7 cellular contexts compared by ENCODE assay signal in the genomic region with DNA sequence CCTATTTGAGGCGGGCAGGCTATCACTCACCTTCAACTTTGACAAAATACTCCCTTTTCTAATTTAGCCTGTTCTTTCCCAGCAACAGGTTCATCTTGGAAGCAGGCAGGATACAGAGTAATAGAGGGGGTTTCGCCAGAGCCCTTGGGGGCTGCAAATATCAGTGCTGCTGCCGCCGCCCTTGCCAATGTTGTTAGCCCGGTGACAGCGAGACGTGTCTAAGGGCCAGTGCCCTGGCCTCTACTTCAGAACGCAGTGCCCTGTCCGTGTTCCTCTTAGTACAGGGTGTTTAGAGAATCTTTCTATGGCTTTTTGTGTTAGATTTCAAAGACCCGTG. TPM values are rescaled to one million over a fixed set of nuclear protein-coding genes. Genes with fewer than 3 reads are reported as not detected.
DNase-seq lines count a peak whose midpoint lies in the region; ATAC-seq and TF ChIP-seq lines count a peak whose summit lies in the region.

No MANE protein-coding gene starts in this region.

- H4K20me1 ChIP-seq in H9 (ENCODE audit: control insufficient read depth, insufficient read depth, insufficient read length) (peaks cover 4% of the 10 kb centered on the region), SU-DHL-6 (ENCODE audit: low read depth, low read length) (no peaks in the 10 kb centered on the region; the same call in 1 of the 2 replicates)

- no peak overlapping the region for H2BK12ac ChIP-seq in H9 (ENCODE audit: insufficient read length, low read depth, low read length)

- H3K27ac Mint-ChIP-seq in H9, result peak overlapping the region; percentile 46 to 85 (median 81); a peak in 3 of 7 replicates

- H3K79me1 ChIP-seq in H9 (ENCODE audit: insufficient read depth, low read depth, low read length, poor library complexity, severe bottlenecking), result no peaks in the 10 kb centered on the region

- H4K91ac ChIP-seq in H9 (ENCODE audit: insufficient read length, low read depth, low read length), result no peak overlapping the region

- H3T11ph ChIP-seq in H9 (ENCODE audit: low read length), result no peak overlapping the region

- H4K5ac ChIP-seq in H9 (ENCODE audit: insufficient read length, low read depth, low read length), result no peak overlapping the region

- no peak overlapping the region for H2BK5ac ChIP-seq in H9 (ENCODE audit: insufficient read length, low read length)

- H3K27me3 ChIP-seq in H9 (ENCODE audit: insufficient read depth, low read length), result no peaks in the 10 kb centered on the region
- no peaks in the 10 kb centered on the region for H3K27me3 ChIP-seq in SU-DHL-6 (ENCODE audit: low read length)
- H3K27me3 ChIP-seq in effector memory CD4-positive, alpha-beta T cell (replicated peaks; ENCODE audit: control insufficient read depth, insufficient read depth, low read length, poor library complexity, severe bottlenecking), result no peaks in the 10 kb centered on the region
- H3K27me3 ChIP-seq in muscle layer of colon (ENCODE audit: control insufficient read depth in 1 of 2, insufficient read depth in 2 of 2, low read length in 2 of 2), result no peaks in the 10 kb centered on the region

- H3F3A ChIP-seq in SU-DHL-6 (ENCODE audit: insufficient read depth), result peaks cover 9% of the 10 kb centered on the region; the same call in 1 of the 2 replicates

- H3K79me2 ChIP-seq in H9 (ENCODE audit: insufficient read depth, low read length) (peaks cover 17% of the 10 kb centered on the region), SU-DHL-6 (ENCODE audit: insufficient read depth, low read length) (peaks cover 70% of the 10 kb centered on the region)

- H2BK20ac ChIP-seq in H9 (ENCODE audit: low read depth, low read length, poor library complexity, severe bottlenecking), result no peak overlapping the region

- no peaks in the 10 kb centered on the region for H3K27me3 Mint-ChIP-seq in H9 (ENCODE audit: low read depth)

- H3K56ac ChIP-seq in H9 (ENCODE audit: insufficient read length, low read depth, low read length), result no peak overlapping the region

- H3K4me2 ChIP-seq in H9 (ENCODE audit: insufficient read depth, insufficient read length, low read length), result peak overlapping the region; percentile 99
- H3K4me2 ChIP-seq in SU-DHL-6 (ENCODE audit: low read depth, low read length, poor library complexity, severe bottlenecking), result peak overlapping the region; percentile 88

- no peak for DNase-seq in H9
- DNase-seq in effector memory CD4-positive, alpha-beta T cell, result peak in 1 of 3 donors; percentile 12
- no peak for DNase-seq in HT-29 (ENCODE audit: low spot score)

- H3K9me3 ChIP-seq in H9 (ENCODE audit: control insufficient read depth, low read depth, low read length) (no peaks in the 10 kb centered on the region), SU-DHL-6 (ENCODE audit: insufficient read depth, low read length) (no peaks in the 10 kb centered on the region), muscle layer of colon (ENCODE audit: low read length) (no peaks in the 10 kb centered on the region)
- H3K9me3 ChIP-seq in effector memory CD4-positive, alpha-beta T cell (ENCODE audit: control insufficient read depth, low read length), result no peaks in the 10 kb centered on the region

- H4K8ac ChIP-seq in H9 (replicated peaks; ENCODE audit: insufficient read length, low read depth, low read length), result no peak overlapping the region

- no peak overlapping the region for H2BK120ac ChIP-seq in H9 (ENCODE audit: low read depth, low read length, poor library complexity, severe bottlenecking)

- H3K36me3 Mint-ChIP-seq in H9 (ENCODE audit: insufficient read depth in 1 of 3, low read depth in 3 of 3), result peaks cover 12 to 28% (median 21%) of the 10 kb centered on the region in 3 experiments

- H3K4me1 ChIP-seq in H9 (ENCODE audit: insufficient read depth, low read length) (peaks cover 3% of the 10 kb centered on the region; the same call in 1 of the 2 replicates), muscle layer of colon (ENCODE audit: insufficient read depth, low read length) (peaks cover 31% of the 10 kb centered on the region)
- H3K4me1 ChIP-seq in effector memory CD4-positive, alpha-beta T cell (ENCODE audit: control insufficient read depth, insufficient read depth, low read length, poor library complexity, severe bottlenecking), result peaks cover 12% of the 10 kb centered on the region

- TF ChIP-seq CTCF in H9 (conservative IDR thresholded peaks at IDR 0.05) (no peak), SU-DHL-6 (IDR thresholded peaks at IDR 0.05; ENCODE audit: insufficient read depth, low read length, poor library complexity, severe bottlenecking) (no peak)

- H3K9ac ChIP-seq in H9 (ENCODE audit: extremely low read depth, insufficient read length, low read length) (peak overlapping the region; percentile 67), SU-DHL-6 (ENCODE audit: low read length) (peak overlapping the region; percentile 99), muscle layer of colon (ENCODE audit: low read length) (peak overlapping the region; percentile 74)

- H2AFZ ChIP-seq in H9 (ENCODE audit: low read length) (no peak overlapping the region), SU-DHL-6 (ENCODE audit: low read depth, low read length, severe bottlenecking) (peak overlapping the region; percentile 35)

- WGBS in H9 (ENCODE audit: extremely low coverage, insufficient read length, low lambda C conversion rate), result no CpG with 5 or more reads among the region's 10 CpGs

- no peak overlapping the region for H2BK15ac ChIP-seq in H9 (ENCODE audit: low read depth, low read length)

- peaks cover 30 to 31% of the 10 kb centered on the region in 2 experiments for H3K4me1 Mint-ChIP-seq in H9

- no peak overlapping the region for H3K18ac ChIP-seq in H9 (ENCODE audit: insufficient read length, low read depth, low read length)

- no peaks in the 10 kb centered on the region; a peak in 1 of 5 replicates for H3K9me3 Mint-ChIP-seq in H9

- no peak overlapping the region for H3K23ac ChIP-seq in H9 (ENCODE audit: insufficient read length, low read depth, low read length)

- H3K27ac ChIP-seq in H9 (ENCODE audit: insufficient read length, low read depth, low read length) (no peak overlapping the region), SU-DHL-6 (ENCODE audit: low read depth, low read length) (peak overlapping the region; percentile 79), muscle layer of colon (ENCODE audit: low read depth, low read length) (peak overlapping the region; percentile 98)
- H3K27ac ChIP-seq in effector memory CD4-positive, alpha-beta T cell (ENCODE audit: insufficient read depth, low read length, poor library complexity, severe bottlenecking), result peak overlapping the region; percentile 72

- no peak for ATAC-seq in GM19467 (IDR thresholded peaks at IDR 0.05; ENCODE audit: unreplicated experiment)
- ATAC-seq in GM19324 (IDR thresholded peaks at IDR 0.05; ENCODE audit: low FRiP score, unreplicated experiment), result no peak

- peaks cover 20% of the 10 kb centered on the region for H3K23me2 ChIP-seq in H9 (ENCODE audit: insufficient read length, low read depth, low read length, poor library complexity, severe bottlenecking)

- H3K4ac ChIP-seq in H9 (ENCODE audit: low read depth, low read length), result no peak overlapping the region

- H3K36me3 ChIP-seq in SU-DHL-6 (ENCODE audit: low read length) (peaks cover 3% of the 10 kb centered on the region), muscle layer of colon (ENCODE audit: insufficient read depth, low read length) (peaks cover 6% of the 10 kb centered on the region)
- peaks cover 7% of the 10 kb centered on the region for H3K36me3 ChIP-seq in effector memory CD4-positive, alpha-beta T cell (ENCODE audit: control insufficient read depth, insufficient read depth, low read length)

- H3K4me3 Mint-ChIP-seq in H9, result peak overlapping the region; percentile 89 to 90

- H3K4me3 ChIP-seq in SU-DHL-6 (ENCODE audit: insufficient read depth, low read length, poor library complexity, severe bottlenecking) (peak overlapping the region; percentile 90), muscle layer of colon (ENCODE audit: low read depth in 1 of 2, low read length in 2 of 2) (peak overlapping the region; percentile 82 to 92)
- H3K4me3 ChIP-seq in effector memory CD4-positive, alpha-beta T cell (ENCODE audit: insufficient read depth, low read depth, low read length, poor library complexity, severe bottlenecking), result peak overlapping the region; percentile 77

- no peak overlapping the region for H3K14ac ChIP-seq in H9 (ENCODE audit: insufficient read depth, low read length)

- no peaks in the 10 kb centered on the region for H3K9me2 ChIP-seq in SU-DHL-6 (replicated peaks; ENCODE audit: insufficient read depth, low read length)

- H2AK5ac ChIP-seq in H9 (ENCODE audit: insufficient read length, low read length), result no peak overlapping the region

RNA-seq across cellular contexts. Expression of a gene that starts 0.7 kb away (rescaled TPM):
- 53.6 and 53.7 TPM in 2 replicates for total RNA-seq in H9 (2021)
- 41.3 and 51.0 TPM in 2 replicates for total RNA-seq in HT-29 (2014; rRNA removed; shearing (Covaris generic))

RNA-seq across cellular contexts. Expression of a gene that starts 1.2 kb away (rescaled TPM):
- 57.3 and 57.7 TPM in 2 replicates for total RNA-seq in H9 (2021)
- 115 TPM in 2 replicates for total RNA-seq in HT-29 (2014; rRNA removed; shearing (Covaris generic))
